In genomic region chr7:23214938-23215337, GRCh38 we compare ENCODE assay signal across 7 cellular contexts. TPM values are rescaled to one million over a fixed set of nuclear protein-coding genes. Genes with fewer than 3 reads are reported as not detected.
"Had no signal": no experiment of that assay in that cellular context is flagged by ENCODE, and none has a peak within 500 bp of the region (broad histone marks: within the 10 kb centered on the region; RNA-seq: fewer than 3 reads in every experiment).

No MANE protein-coding gene starts in this region.

- H3K27ac ChIP-seq: HL-60 had no signal

- H3K4me2 ChIP-seq: GM23338 had no signal

- H3K4me3 ChIP-seq: GM23338 had no signal

- H3K27ac Mint-ChIP-seq: GM23338, H9, HFFc6, IgD-negative memory B cell had no signal

- H3K9me3 Mint-ChIP-seq: GM23338, H9, HFFc6, IgD-negative memory B cell had no signal

- H3K4me3 Mint-ChIP-seq: GM23338, H9, HFFc6, IgD-negative memory B cell had no signal

- H3K4me1 Mint-ChIP-seq: IgD-negative memory B cell had no signal

- DNase-seq: H9, HCEC 1CT, HFFc6, KG1 had no signal

RNA-seq across cellular contexts. Expression of gene GPNMB, which starts 31.6 kb away (rescaled TPM):
- polyA plus RNA-seq: IgD-negative memory B cell had no signal
